In genomic region chr1:156623946-156624813, GRCh38 we compare ENCODE assay signal across 9 cellular contexts. TPM values are rescaled to one million over a fixed set of nuclear protein-coding genes. Genes with fewer than 3 reads are reported as not detected.
DNase-seq lines count a peak whose midpoint lies in the region; ATAC-seq and TF ChIP-seq lines count a peak whose summit lies in the region.
"Had no signal": no experiment of that assay in that cellular context is flagged by ENCODE, and none has a peak within 500 bp of the region (broad histone marks: within the 10 kb centered on the region; RNA-seq: fewer than 3 reads in every experiment).

No MANE protein-coding gene starts in this region.

- DNase-seq in BJ (ENCODE audit: low read depth), result no peak
- DNase-seq in SHP77 treated with DMSO at 0.1 percent for 48 hours (lab: John Stamatoyannopoulos, UW), result peak; percentile 74
- DNase-seq in MCF 10A (ENCODE audit: unreplicated experiment), result peak; percentile 55
- DNase-seq in islet precursor cell, result peak; percentile 91
- peak; percentile 53 to 63 for DNase-seq in stimulated activated CD4-positive, alpha-beta T cell treated with anti-CD3 and anti-CD28 coated beads, Interleukin-2, amount 100 ng/mL, for 24 hours
- DNase-seq in MV-4-11 (lab: John Stamatoyannopoulos, UW), result no peak

- peaks cover 12% of the 10 kb centered on the region for H3K4me1 Mint-ChIP-seq in MCF 10A (ENCODE audit: insufficient read depth, unreplicated experiment)

- H3K27me3 ChIP-seq in BJ (ENCODE audit: control insufficient read depth, insufficient read depth, low read length), result peaks cover 39% of the 10 kb centered on the region

- intact Hi-C loops in MCF 10A (cut with micrococcal nuclease), result no loop called here

- no peaks in the 10 kb centered on the region for H3K9me3 Mint-ChIP-seq in MCF 10A (ENCODE audit: unreplicated experiment)

- H3K4me1 ChIP-seq in HEK293 (ENCODE audit: control insufficient read depth, insufficient read depth, low read length), result no peaks in the 10 kb centered on the region; the same call in 1 of the 2 replicates

- no peak for ATAC-seq in GM21576 (IDR thresholded peaks at IDR 0.05; ENCODE audit: unreplicated experiment)

- H3K4me3 Mint-ChIP-seq in MCF 10A (ENCODE audit: unreplicated experiment), result peak overlapping the region; percentile 56

- H3K4me3 ChIP-seq in BJ (ENCODE audit: low read depth, low read length) (peak overlapping the region; percentile 22), HEK293 (ENCODE audit: low read depth, low read length) (peak overlapping the region; percentile 35)

- peaks cover 72% of the 10 kb centered on the region for H3K27me3 Mint-ChIP-seq in MCF 10A (ENCODE audit: insufficient read depth, unreplicated experiment)

- H3K36me3 ChIP-seq in BJ (ENCODE audit: control insufficient read depth, insufficient read depth, low read length) (no peaks in the 10 kb centered on the region), HEK293 (ENCODE audit: control insufficient read depth in 2 of 2, insufficient read depth in 1 of 2, low read length in 2 of 2) (no peaks in the 10 kb centered on the region)

- no peaks in the 10 kb centered on the region for H3K36me3 Mint-ChIP-seq in MCF 10A (ENCODE audit: insufficient read depth, unreplicated experiment)

- TF ChIP-seq CTCF in BJ (IDR thresholded peaks at IDR 0.05; ENCODE audit: insufficient read depth, low read depth, low read length) (peak; percentile 54), HEK293 (tag by site-specific recombination; IDR thresholded peaks at IDR 0.05) (peak; percentile 50; the same call in 1 of the 2 replicates), MCF 10A (IDR thresholded peaks at IDR 0.05; ENCODE audit: unreplicated experiment) (peak; percentile 64)

- H3K9me3 ChIP-seq in HEK293 (ENCODE audit: control insufficient read depth, insufficient read depth, low read depth, low read length), result no peaks in the 10 kb centered on the region

- POLR2A ChIA-PET in BJ (lab: Charles Lee), result no interaction called here
- POLR2A ChIA-PET in HEK293 (lab: Yijun Ruan, JAX), result interaction anchor here (0.6 to 2.1 kb wide), 14 partner anchors 8 to 144 kb away, joined by 3 to 11 read pairs (median 4); partner anchors contain the start of genes CRABP2 and PRCC
- POLR2A ChIA-PET in MCF 10A (lab: Yijun Ruan, JAX), result interaction anchor here (0.5 to 1.2 kb wide), 6 partner anchors 14 to 197 kb away, joined by 3 to 4 read pairs (median 3); no protein-coding TSS in a partner anchor

- CTCF ChIA-PET in BJ (lab: Yijun Ruan, JAX) (interaction anchor here (0.5 to 15.6 kb wide), 25 partner anchors 9 to 261 kb away, joined by 3 to 257 read pairs (median 6); partner anchors contain the start of genes BCAN, INSRR, NAXE and NES), HEK293 (lab: Yijun Ruan, JAX) (interaction anchor here (0.5 to 14.1 kb wide), 27 partner anchors 10 to 1169 kb away, joined by 3 to 294 read pairs (median 5); partner anchors contain the start of genes BCAN, NAXE and NES), MCF 10A (lab: Yijun Ruan, JAX) (interaction anchor here (0.5 to 20.9 kb wide), 33 partner anchors 11 to 267 kb away, joined by 3 to 396 read pairs (median 5); partner anchors contain the start of genes METTL25B and NES)

- H3K27ac ChIP-seq in HEK293 (ENCODE audit: extremely low read depth, low read depth, low read length), result no peak overlapping the region

- H3K27ac Mint-ChIP-seq in MCF 10A (ENCODE audit: low read depth, unreplicated experiment), result no peak overlapping the region

- no TSS peak for BruUV-seq in MCF 10A (replicated peaks; lab: Mats Ljungman, UMichigan)

TF ChIP-seq in HEK293, 187 proteins besides CTCF, POLR2A, EP300 and RAD21 (continues in another document):
- TF ChIP-seq YY2 (tag by site-specific recombination; IDR thresholded peaks at IDR 0.05) (no peak), ZXDB (tag by site-specific recombination; IDR thresholded peaks at IDR 0.05) (no peak), ZNF132 (tag by site-specific recombination; IDR thresholded peaks at IDR 0.05; ENCODE audit: borderline replicate concordance) (no peak), ZNF549 (tag by site-specific recombination; IDR thresholded peaks at IDR 0.05) (no peak), ZBTB6 (tag by site-specific recombination; IDR thresholded peaks at IDR 0.05) (peak; percentile 34; the same call in 1 of the 2 replicates), ZNF596 (tag by site-specific recombination; IDR thresholded peaks at IDR 0.05) (0 out of 2 replicates have a peak, but pooled peaks have one; percentile 30), KLF7 (tag by site-specific recombination; IDR thresholded peaks at IDR 0.05; ENCODE audit: borderline replicate concordance) (no peak), ZNF837 (tag by site-specific recombination; IDR thresholded peaks at IDR 0.05) (no peak), ZNF398 (tag by site-specific recombination; IDR thresholded peaks at IDR 0.05) (no peak), ZNF423 (tag by site-specific recombination; IDR thresholded peaks at IDR 0.05) (peak; percentile 50; the same call in 1 of the 2 replicates), ZNF26 (tag by site-specific recombination; IDR thresholded peaks at IDR 0.05) (no peak)
- TF ChIP-seq, protein P1, sequence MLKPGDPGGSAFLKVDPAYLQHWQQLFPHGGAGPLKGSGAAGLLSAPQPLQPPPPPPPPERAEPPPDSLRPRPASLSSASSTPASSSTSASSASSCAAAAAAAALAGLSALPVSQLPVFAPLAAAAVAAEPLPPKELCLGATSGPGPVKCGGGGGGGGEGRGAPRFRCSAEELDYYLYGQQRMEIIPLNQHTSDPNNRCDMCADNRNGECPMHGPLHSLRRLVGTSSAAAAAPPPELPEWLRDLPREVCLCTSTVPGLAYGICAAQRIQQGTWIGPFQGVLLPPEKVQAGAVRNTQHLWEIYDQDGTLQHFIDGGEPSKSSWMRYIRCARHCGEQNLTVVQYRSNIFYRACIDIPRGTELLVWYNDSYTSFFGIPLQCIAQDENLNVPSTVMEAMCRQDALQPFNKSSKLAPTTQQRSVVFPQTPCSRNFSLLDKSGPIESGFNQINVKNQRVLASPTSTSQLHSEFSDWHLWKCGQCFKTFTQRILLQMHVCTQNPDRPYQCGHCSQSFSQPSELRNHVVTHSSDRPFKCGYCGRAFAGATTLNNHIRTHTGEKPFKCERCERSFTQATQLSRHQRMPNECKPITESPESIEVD (tag by site-specific recombination; IDR thresholded peaks at IDR 0.05), result no peak
- TF ChIP-seq, protein P2, sequence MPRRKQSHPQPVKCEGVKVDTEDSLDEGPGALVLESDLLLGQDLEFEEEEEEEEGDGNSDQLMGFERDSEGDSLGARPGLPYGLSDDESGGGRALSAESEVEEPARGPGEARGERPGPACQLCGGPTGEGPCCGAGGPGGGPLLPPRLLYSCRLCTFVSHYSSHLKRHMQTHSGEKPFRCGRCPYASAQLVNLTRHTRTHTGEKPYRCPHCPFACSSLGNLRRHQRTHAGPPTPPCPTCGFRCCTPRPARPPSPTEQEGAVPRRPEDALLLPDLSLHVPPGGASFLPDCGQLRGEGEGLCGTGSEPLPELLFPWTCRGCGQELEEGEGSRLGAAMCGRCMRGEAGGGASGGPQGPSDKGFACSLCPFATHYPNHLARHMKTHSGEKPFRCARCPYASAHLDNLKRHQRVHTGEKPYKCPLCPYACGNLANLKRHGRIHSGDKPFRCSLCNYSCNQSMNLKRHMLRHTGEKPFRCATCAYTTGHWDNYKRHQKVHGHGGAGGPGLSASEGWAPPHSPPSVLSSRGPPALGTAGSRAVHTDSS (tag by site-specific recombination; IDR thresholded peaks at IDR 0.05), result no peak

RNA-seq across cellular contexts. Expression of gene HAPLN2, which starts 5.0 kb away (rescaled TPM):
- polyA plus RNA-seq in BJ (2011; rRNA removed), result not detected in 2 replicates
- not detected in 2 replicates for polyA minus RNA-seq in BJ (2011; rRNA and poly(A)+ RNA removed)
- total RNA-seq in MCF 10A (2022), result not detected in 2 replicates
- total RNA-seq: pulmonary artery endothelial cell had no signal

RNA-seq across cellular contexts. Expression of gene BCAN, which starts 17.7 kb away (rescaled TPM):
- 0.02 TPM in 1 of 2 replicates, not detected in the other for polyA plus RNA-seq in BJ (2011; rRNA removed)
- polyA minus RNA-seq in BJ (2011; rRNA and poly(A)+ RNA removed), result not detected in 2 replicates
- total RNA-seq in MCF 10A (2022), result 0.37 TPM in 1 of 2 replicates, not detected in the other
- total RNA-seq: pulmonary artery endothelial cell had no signal

RNA-seq across cellular contexts. Expression of gene GPATCH4, which starts 22.9 kb away (rescaled TPM):
- 21.2 and 23.9 TPM in 2 replicates for polyA plus RNA-seq in BJ (2011; rRNA removed)
- 11.4 and 11.5 TPM in 2 replicates for polyA minus RNA-seq in BJ (2011; rRNA and poly(A)+ RNA removed)
- 67.3 and 107 TPM in 2 replicates for total RNA-seq in MCF 10A (2022)

RNA-seq across cellular contexts. Expression of gene NAXE, which starts 32.6 kb away (rescaled TPM):
- polyA plus RNA-seq in BJ (2011; rRNA removed), result 37.8 and 63.3 TPM in 2 replicates
- polyA minus RNA-seq in BJ (2011; rRNA and poly(A)+ RNA removed), result 23.8 and 29.9 TPM in 2 replicates
- total RNA-seq in MCF 10A (2022), result 141 and 155 TPM in 2 replicates

RNA-seq across cellular contexts. Expression of gene TTC24, which starts 44.7 kb away (rescaled TPM):
- polyA plus RNA-seq in BJ (2011; rRNA removed), result not detected in 2 replicates
- polyA minus RNA-seq in BJ (2011; rRNA and poly(A)+ RNA removed), result not detected in 2 replicates
- total RNA-seq in MCF 10A (2022), result not detected in 2 replicates
- total RNA-seq: pulmonary artery endothelial cell had no signal

Comparison
In these comparisons a context has a peak if more than half of its experiments do, and no peak if none do; other contexts are left out.
1. DNase-seq: peak in SHP77 treated with DMSO at 0.1 percent for 48 hours (single experiment), MCF 10A (single experiment), islet precursor cell (single experiment) and stimulated activated CD4-positive, alpha-beta T cell treated with anti-CD3 and anti-CD28 coated beads, Interleukin-2, amount 100 ng/mL, for 24 hours (2 of 2); none in BJ (single experiment) and MV-4-11 (single experiment).
2. Peak in every context shown above with its lines, with median percentiles within 50 percentile points of each other: CTCF ChIP-seq.